3 cellular contexts compared by ENCODE assay signal in the genomic region with DNA sequence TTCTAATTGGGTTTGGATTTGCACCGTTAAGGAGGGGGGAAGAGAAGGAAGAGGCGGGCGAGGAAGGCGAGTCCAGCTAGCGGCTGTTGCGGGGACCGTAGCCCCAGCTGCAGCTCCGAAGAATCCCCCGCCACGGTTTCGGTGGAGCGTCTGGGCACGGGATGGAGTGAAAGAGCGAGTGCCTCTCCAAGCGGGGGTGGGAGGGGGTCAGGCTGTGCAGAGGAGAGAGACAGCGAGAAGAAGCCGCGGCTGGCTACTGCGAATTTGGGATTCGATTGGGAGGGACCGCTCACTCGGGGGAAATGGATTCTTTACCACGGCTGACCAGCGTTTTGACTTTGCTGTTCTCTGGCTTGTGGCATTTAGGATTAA.
TF ChIP-seq lines count a peak whose summit lies in the region.

No MANE protein-coding gene starts in this region.

TF ChIP-seq in SK-N-SH, 30 proteins besides CTCF, POLR2A, EP300 and RAD21 (continued from another document):
- no peak for TF ChIP-seq FOSL2 (IDR thresholded peaks at IDR 0.05; ENCODE audit: borderline replicate concordance, low read depth)
- TF ChIP-seq ELF1 (IDR thresholded peaks at IDR 0.05) = no peak

TF ChIP-seq in SK-N-SH treated with all-trans-retinoic acid at 6 μM for 48 hours, 23 proteins besides CTCF, POLR2A, EP300 and RAD21 (continued from another document):
- TF ChIP-seq POU6F1 (CRISPR knock-in tag; IDR thresholded peaks at IDR 0.05; ENCODE audit: borderline replicate concordance, low read depth) (no peak), OSR1 (CRISPR knock-in tag; IDR thresholded peaks at IDR 0.05) (no peak), ZFP3 (CRISPR knock-in tag; IDR thresholded peaks at IDR 0.05) (no peak), ZNF70 (CRISPR knock-in tag; IDR thresholded peaks at IDR 0.05) (no peak), ZFP30 (CRISPR knock-in tag; IDR thresholded peaks at IDR 0.05) (no peak), CSRNP3 (CRISPR knock-in tag; IDR thresholded peaks at IDR 0.05) (no peak), TOX (CRISPR knock-in tag; IDR thresholded peaks at IDR 0.05; ENCODE audit: borderline replicate concordance) (no peak), GLIS3 (CRISPR knock-in tag; IDR thresholded peaks at IDR 0.05) (no peak), CSDC2 (CRISPR knock-in tag; IDR thresholded peaks at IDR 0.05) (no peak), TSHZ2 (CRISPR knock-in tag; IDR thresholded peaks at IDR 0.05) (no peak), BACH2 (CRISPR knock-in tag; IDR thresholded peaks at IDR 0.05; ENCODE audit: borderline replicate concordance) (no peak), SNAI2 (CRISPR knock-in tag; IDR thresholded peaks at IDR 0.05) (no peak)
- TF ChIP-seq, protein P1, sequence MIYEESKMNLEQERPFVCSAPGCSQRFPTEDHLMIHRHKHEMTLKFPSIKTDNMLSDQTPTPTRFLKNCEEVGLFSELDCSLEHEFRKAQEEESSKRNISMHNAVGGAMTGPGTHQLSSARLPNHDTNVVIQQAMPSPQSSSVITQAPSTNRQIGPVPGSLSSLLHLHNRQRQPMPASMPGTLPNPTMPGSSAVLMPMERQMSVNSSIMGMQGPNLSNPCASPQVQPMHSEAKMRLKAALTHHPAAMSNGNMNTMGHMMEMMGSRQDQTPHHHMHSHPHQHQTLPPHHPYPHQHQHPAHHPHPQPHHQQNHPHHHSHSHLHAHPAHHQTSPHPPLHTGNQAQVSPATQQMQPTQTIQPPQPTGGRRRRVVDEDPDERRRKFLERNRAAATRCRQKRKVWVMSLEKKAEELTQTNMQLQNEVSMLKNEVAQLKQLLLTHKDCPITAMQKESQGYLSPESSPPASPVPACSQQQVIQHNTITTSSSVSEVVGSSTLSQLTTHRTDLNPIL (CRISPR knock-in tag; IDR thresholded peaks at IDR 0.05; ENCODE audit: low read depth) = no peak

TF ChIP-seq in liver, 16 proteins besides CTCF, POLR2A, EP300 and RAD21 (continued from another document):
- TF ChIP-seq, protein P2, sequence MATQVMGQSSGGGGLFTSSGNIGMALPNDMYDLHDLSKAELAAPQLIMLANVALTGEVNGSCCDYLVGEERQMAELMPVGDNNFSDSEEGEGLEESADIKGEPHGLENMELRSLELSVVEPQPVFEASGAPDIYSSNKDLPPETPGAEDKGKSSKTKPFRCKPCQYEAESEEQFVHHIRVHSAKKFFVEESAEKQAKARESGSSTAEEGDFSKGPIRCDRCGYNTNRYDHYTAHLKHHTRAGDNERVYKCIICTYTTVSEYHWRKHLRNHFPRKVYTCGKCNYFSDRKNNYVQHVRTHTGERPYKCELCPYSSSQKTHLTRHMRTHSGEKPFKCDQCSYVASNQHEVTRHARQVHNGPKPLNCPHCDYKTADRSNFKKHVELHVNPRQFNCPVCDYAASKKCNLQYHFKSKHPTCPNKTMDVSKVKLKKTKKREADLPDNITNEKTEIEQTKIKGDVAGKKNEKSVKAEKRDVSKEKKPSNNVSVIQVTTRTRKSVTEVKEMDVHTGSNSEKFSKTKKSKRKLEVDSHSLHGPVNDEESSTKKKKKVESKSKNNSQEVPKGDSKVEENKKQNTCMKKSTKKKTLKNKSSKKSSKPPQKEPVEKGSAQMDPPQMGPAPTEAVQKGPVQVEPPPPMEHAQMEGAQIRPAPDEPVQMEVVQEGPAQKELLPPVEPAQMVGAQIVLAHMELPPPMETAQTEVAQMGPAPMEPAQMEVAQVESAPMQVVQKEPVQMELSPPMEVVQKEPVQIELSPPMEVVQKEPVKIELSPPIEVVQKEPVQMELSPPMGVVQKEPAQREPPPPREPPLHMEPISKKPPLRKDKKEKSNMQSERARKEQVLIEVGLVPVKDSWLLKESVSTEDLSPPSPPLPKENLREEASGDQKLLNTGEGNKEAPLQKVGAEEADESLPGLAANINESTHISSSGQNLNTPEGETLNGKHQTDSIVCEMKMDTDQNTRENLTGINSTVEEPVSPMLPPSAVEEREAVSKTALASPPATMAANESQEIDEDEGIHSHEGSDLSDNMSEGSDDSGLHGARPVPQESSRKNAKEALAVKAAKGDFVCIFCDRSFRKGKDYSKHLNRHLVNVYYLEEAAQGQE (IDR thresholded peaks at IDR 0.05) = peak; percentile 27
